Comparison of ENCODE assay signal across 11 cellular contexts in the genomic region with DNA sequence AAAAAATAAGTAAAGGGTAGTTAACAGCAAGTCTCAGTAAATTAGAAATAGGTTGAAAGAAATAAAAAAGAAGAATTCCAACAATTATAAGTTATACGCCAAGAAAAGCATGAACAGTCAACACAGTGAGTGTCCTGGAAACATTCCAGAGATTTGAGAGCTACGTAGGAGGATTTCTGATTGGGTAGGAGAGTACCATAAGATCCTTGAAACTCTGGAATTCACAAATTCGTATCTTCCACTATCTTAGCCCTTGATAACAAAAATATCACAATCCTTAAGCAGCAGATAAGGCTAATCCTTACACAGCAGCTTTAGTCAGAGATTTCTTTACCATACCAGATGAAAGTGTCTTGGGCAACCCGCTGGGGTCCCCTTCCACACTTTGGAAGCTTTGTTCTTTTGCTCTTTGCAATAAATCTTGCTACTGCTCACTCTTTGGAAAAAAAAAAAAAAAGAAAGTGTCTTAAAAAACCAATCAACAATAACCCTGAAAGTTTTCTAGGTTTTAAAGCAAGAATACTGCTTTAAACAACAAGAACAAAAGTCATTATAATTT. TPM values are rescaled to one million over a fixed set of nuclear protein-coding genes. Genes with fewer than 3 reads are reported as not detected.
DNase-seq lines count a peak whose midpoint lies in the region; ATAC-seq and TF ChIP-seq lines count a peak whose summit lies in the region.
"Had no signal": no experiment of that assay in that cellular context is flagged by ENCODE, and none has a peak within 500 bp of the region (broad histone marks: within the 10 kb centered on the region; RNA-seq: fewer than 3 reads in every experiment).

No MANE protein-coding gene starts in this region.

- TF ChIP-seq POLR2A in lower leg skin (IDR thresholded peaks at IDR 0.05), result no peak

- H3K9ac ChIP-seq in mesenchymal stem cell (ENCODE audit: low read length), result peak overlapping the region; percentile 51

- H3K4me1 Mint-ChIP-seq in chondrocyte (ENCODE audit: low read depth), result peaks cover 49% of the 10 kb centered on the region

- no peak overlapping the region for H4K91ac ChIP-seq in mesenchymal stem cell (ENCODE audit: low read length)

- no peak overlapping the region for H2BK5ac ChIP-seq in mesenchymal stem cell (ENCODE audit: low read depth, low read length, poor library complexity, severe bottlenecking)

- 47% methylated on average over 3 of the region's 4 CpGs for WGBS in mesenchymal stem cell
- 13 to 21% methylated on average over 4 of the region's 4 CpGs for WGBS in aorta, 2 donors
- WGBS in lower leg skin, 2 donors, result 51 to 66% methylated on average over 4 of the region's 4 CpGs

- no peak overlapping the region for H3K23ac ChIP-seq in mesenchymal stem cell (ENCODE audit: low read length in 2 of 2)

- peaks cover 5% of the 10 kb centered on the region for H3K79me1 ChIP-seq in mesenchymal stem cell (replicated peaks; ENCODE audit: low read length, poor library complexity, severe bottlenecking)

- H3K4me2 ChIP-seq in mesenchymal stem cell (ENCODE audit: low read length, poor library complexity, severe bottlenecking), result peak overlapping the region; percentile 16

- no peak overlapping the region for H2BK15ac ChIP-seq in mesenchymal stem cell (ENCODE audit: low read depth, poor library complexity, severe bottlenecking)

- no peak for TF ChIP-seq CTCF in left ventricle myocardium inferior (IDR thresholded peaks at IDR 0.05; ENCODE audit: borderline replicate concordance)
- no peak for TF ChIP-seq CTCF in chondrocyte (IDR thresholded peaks at IDR 0.05)
- no peak for TF ChIP-seq CTCF in lower leg skin (IDR thresholded peaks at IDR 0.05)

- H3K27ac Mint-ChIP-seq in chondrocyte (ENCODE audit: unreplicated experiment), result peak overlapping the region; percentile 89
- H3K27ac Mint-ChIP-seq: B cell had no signal

- H2AK5ac ChIP-seq in mesenchymal stem cell (ENCODE audit: low read length, severe bottlenecking), result no peak overlapping the region

- H2BK12ac ChIP-seq in mesenchymal stem cell (ENCODE audit: low read length in 2 of 2), result no peak overlapping the region

- H3K4me3 ChIP-seq in left ventricle myocardium inferior (no peak overlapping the region), mesenchymal stem cell (ENCODE audit: insufficient read depth in 1 of 2, low read depth in 1 of 2, low read length in 2 of 2) (no peak overlapping the region), aorta (ENCODE audit: low read length in 2 of 2) (no peak overlapping the region), lower leg skin (ENCODE audit: low read depth, poor library complexity, severe bottlenecking) (no peak overlapping the region)

- no peaks in the 10 kb centered on the region for H3K36me3 ChIP-seq in left ventricle myocardium inferior
- H3K36me3 ChIP-seq in mesenchymal stem cell (ENCODE audit: control insufficient read depth in 1 of 2, insufficient read depth in 2 of 2, low read depth in 1 of 2, low read length in 2 of 2), result no peaks in the 10 kb centered on the region
- no peaks in the 10 kb centered on the region for H3K36me3 ChIP-seq in aorta (ENCODE audit: control insufficient read depth in 1 of 2, insufficient read depth in 2 of 2, low read length in 1 of 2)

- H3K4me3 Mint-ChIP-seq in chondrocyte (ENCODE audit: unreplicated experiment), result peak overlapping the region; percentile 18
- H3K4me3 Mint-ChIP-seq: B cell had no signal

- no peak overlapping the region for H3K4ac ChIP-seq in mesenchymal stem cell (ENCODE audit: low read depth in 1 of 2, low read length in 2 of 2)

- no peak overlapping the region for H3K14ac ChIP-seq in mesenchymal stem cell (ENCODE audit: low read length in 2 of 2)

- H3K18ac ChIP-seq in mesenchymal stem cell (ENCODE audit: low read depth in 1 of 2, low read length in 2 of 2), result no peak overlapping the region

- H3K36me3 Mint-ChIP-seq in chondrocyte (ENCODE audit: low read depth), result peaks cover 3% of the 10 kb centered on the region

- no peak overlapping the region for H2BK120ac ChIP-seq in mesenchymal stem cell (ENCODE audit: low read depth, low read length)

- intact Hi-C loops in left cardiac atrium (cut with DNase I), result loop anchor here in 1 of 2 donors (10.0 kb wide), 1 partner anchor 93 kb away; no protein-coding TSS in a partner anchor
- intact Hi-C loops in left ventricle myocardium inferior (cut with micrococcal nuclease), result no loop called here
- intact Hi-C loops in aorta (cut with DNase I), result loop anchor here in 1 of 2 donors (10.0 kb wide), 1 partner anchor 93 kb away; no protein-coding TSS in a partner anchor
- intact Hi-C loops in lower leg skin (cut with DNase I; ENCODE audit: low total_unique reads), result no loop called here

- H4K8ac ChIP-seq in mesenchymal stem cell (ENCODE audit: low read length), result no peak overlapping the region

- no peak overlapping the region for H2AFZ ChIP-seq in mesenchymal stem cell (ENCODE audit: low read depth, low read length)

- H3K4me1 ChIP-seq in left ventricle myocardium inferior (peaks cover 5% of the 10 kb centered on the region), mesenchymal stem cell (ENCODE audit: control insufficient read depth, insufficient read depth, low read depth, low read length) (peaks cover 5% of the 10 kb centered on the region), aorta (ENCODE audit: control insufficient read depth in 1 of 2, insufficient read depth in 2 of 2, low read length in 2 of 2) (peaks cover 0 to 5% of the 10 kb centered on the region in 2 donors)

- no peaks in the 10 kb centered on the region for H3K9me3 Mint-ChIP-seq in chondrocyte (ENCODE audit: low read depth)

- H3K27ac ChIP-seq in left ventricle myocardium inferior (replicated peaks) (no peak overlapping the region), mesenchymal stem cell (ENCODE audit: low read length, poor library complexity, severe bottlenecking) (peak overlapping the region; percentile 81), aorta (ENCODE audit: low read depth in 1 of 2, low read length in 2 of 2) (no peak overlapping the region)

- ATAC-seq in left cardiac atrium (peak; percentile 47 to 91), aorta (ENCODE audit: low FRiP score) (peak; percentile 60)
- ATAC-seq: Panc1 had no signal

- no peaks in the 10 kb centered on the region for H3K9me3 ChIP-seq in left ventricle myocardium inferior (replicated peaks)
- no peaks in the 10 kb centered on the region for H3K9me3 ChIP-seq in mesenchymal stem cell (ENCODE audit: control insufficient read depth, low read length)
- no peaks in the 10 kb centered on the region for H3K9me3 ChIP-seq in aorta (ENCODE audit: control insufficient read depth, low read length)

- no peak for DNase-seq in left cardiac atrium
- DNase-seq in left ventricle myocardium inferior, result no peak
- no peak for DNase-seq in chondrocyte (ENCODE audit: low spot score)
- peak; percentile 11 for DNase-seq in mesenchymal stem cell
- DNase-seq in aorta, result no peak
- DNase-seq in NOMO-1 (lab: John Stamatoyannopoulos, UW; ENCODE audit: unreplicated experiment in 2 of 2), result no peak
- DNase-seq in lower leg skin (ENCODE audit: low spot score in 2 of 2), result no peak
- no peak for DNase-seq in DMS79 (lab: John Stamatoyannopoulos, UW)
- DNase-seq: stimulated activated CD4-positive, alpha-beta T cell treated with anti-CD3 and anti-CD28 coated beads, Interleukin-12 subunit alpha, Interleukin-12 subunit beta, amount 100 ng/mL, for 4 hours had no signal

- H3K27me3 ChIP-seq in left ventricle myocardium inferior (ENCODE audit: low read depth) (no peaks in the 10 kb centered on the region), mesenchymal stem cell (ENCODE audit: control insufficient read depth in 1 of 2, insufficient read depth in 1 of 2, low read length in 2 of 2) (no peaks in the 10 kb centered on the region), aorta (ENCODE audit: control insufficient read depth in 1 of 2, insufficient read depth in 2 of 2, low read length in 1 of 2) (no peaks in the 10 kb centered on the region)

- H3K27me3 Mint-ChIP-seq in chondrocyte (ENCODE audit: low read depth), result no peaks in the 10 kb centered on the region
- H3K27me3 Mint-ChIP-seq: B cell had no signal

RNA-seq across cellular contexts. Expression of gene TPK1, which starts 8.2 kb away (rescaled TPM):
- total RNA-seq in left cardiac atrium (1 to 10 TPM; 6.9 to 7.3 TPM), left ventricle myocardium inferior (3.5 TPM), chondrocyte (2.3 to 4.4 TPM (median 3.5 TPM) in 3 replicates), aorta (10 to 100 TPM; 11.5 to 14.1 TPM), lower leg skin (1 to 10 TPM; 1.1 to 5.5 (median 3.3) TPM)
- 1.3 TPM for polyA plus RNA-seq in mesenchymal stem cell (2013, experiment 1 of 2)
- 1.4 TPM for polyA plus RNA-seq in mesenchymal stem cell (2013, experiment 2 of 2)
- polyA plus RNA-seq in aorta, result 10 to 100 TPM in 1 of 2 donors, 1 to 10 TPM in 1; 6.7 to 13.3 TPM
